Comparison of ENCODE assay signal across 22 cellular contexts in genomic region chr1:31552489-31552888, GRCh38.
"Had no signal": no experiment of that assay in that cellular context is flagged by ENCODE, and none has a peak within 500 bp of the region (broad histone marks: within the 10 kb centered on the region; RNA-seq: fewer than 3 reads in every experiment).

No MANE protein-coding gene starts in this region.

- H3K4me3 ChIP-seq: colonic mucosa, esophagus muscularis mucosa, gastrocnemius medialis, heart right ventricle, left lung, lower lobe of right lung, mucosa of descending colon had no signal

- FAIRE-seq: endothelial cell of umbilical vein, islet of Langerhans, kidney had no signal

- H3K27me3 ChIP-seq: colonic mucosa, foreskin keratinocyte, gastrocnemius medialis had no signal

- H3K4me1 ChIP-seq: foreskin keratinocyte had no signal

- H3K27me3 Mint-ChIP-seq: dendritic cell treated with granulocyte-macrophage colony-stimulating factor and Interleukin-4, amounts not matched to agents 40 ng/mL and 50 ng/mL, for 4 days had no signal

- H3K27ac ChIP-seq: colonic mucosa, esophagus muscularis mucosa, foreskin keratinocyte, gastrocnemius medialis, heart right ventricle, left lung, lower lobe of right lung had no signal

- H3K36me3 ChIP-seq: colonic mucosa, esophagus muscularis mucosa, gastrocnemius medialis, heart right ventricle, left lung, lower lobe of right lung had no signal

- H3K9me3 ChIP-seq: colonic mucosa, esophagus muscularis mucosa, gastrocnemius medialis, heart right ventricle, left lung, lower lobe of right lung, mucosa of descending colon had no signal

- H3K9me3 Mint-ChIP-seq: dendritic cell treated with granulocyte-macrophage colony-stimulating factor and Interleukin-4, amounts not matched to agents 40 ng/mL and 50 ng/mL, for 4 days; effector memory CD8-positive, alpha-beta T cell; naive B cell had no signal

- ATAC-seq: effector memory CD8-positive, alpha-beta T cell; foreskin keratinocyte; gastrocnemius medialis; heart right ventricle; left lung; left ventricle myocardium superior; lower lobe of right lung; mucosa of descending colon had no signal

- H3K36me3 Mint-ChIP-seq: mesothelial cell of epicardium, naive B cell had no signal

- DNase-seq: colonic mucosa; cortex of kidney; effector CD8-positive, alpha-beta T cell; effector memory CD8-positive, alpha-beta T cell; foreskin keratinocyte; gastrocnemius medialis; glutamatergic neuron; heart right ventricle; hippocampal formation; kidney; kidney glomerular epithelial cell; left lung; left ventricle myocardium superior; lower lobe of right lung; mesenchymal stem cell; mucosa of descending colon; naive B cell had no signal

- H3K27ac Mint-ChIP-seq: dendritic cell treated with granulocyte-macrophage colony-stimulating factor and Interleukin-4, amounts not matched to agents 40 ng/mL and 50 ng/mL, for 4 days; effector memory CD8-positive, alpha-beta T cell; mesothelial cell of epicardium had no signal

- H3K4me3 Mint-ChIP-seq: dendritic cell treated with granulocyte-macrophage colony-stimulating factor and Interleukin-4, amounts not matched to agents 40 ng/mL and 50 ng/mL, for 4 days; effector memory CD8-positive, alpha-beta T cell; mesothelial cell of epicardium; naive B cell had no signal
